ENCODE assay signal across 38 cellular contexts in genomic region chr3:166011771-166012170, GRCh38.
"Had no signal": no experiment of that assay in that cellular context is flagged by ENCODE, and none has a peak within 500 bp of the region (broad histone marks: within the 10 kb centered on the region; RNA-seq: fewer than 3 reads in every experiment).

No MANE protein-coding gene starts in this region.

- H3K4me3 ChIP-seq: adrenal gland, ascending aorta, body of pancreas, breast epithelium, cardiac muscle cell, colonic mucosa had no signal

- H3K4me1 ChIP-seq: adrenal gland, ascending aorta, body of pancreas, breast epithelium, colonic mucosa had no signal

- H3K36me3 Mint-ChIP-seq: activated naive CD4-positive, alpha-beta T cell treated with anti-CD3 and anti-CD28 coated beads, Interleukin-2, amount 10 ng/mL, durations not matched to agents 7 days and 5 days; activated naive CD4-positive, alpha-beta T cell treated with anti-CD3 and anti-CD28 coated beads, Interleukin-2, amount 50 U/mL, for 24 hours; activated naive CD4-positive, alpha-beta T cell treated with anti-CD3 and anti-CD28 coated beads, Interleukin-2, amount 50 U/mL, for 72 hours; activated naive CD8-positive, alpha-beta T cell; activated naive CD8-positive, alpha-beta T cell treated with anti-CD3 and anti-CD28 coated beads for 36 hours; activated naive CD8-positive, alpha-beta T cell treated with anti-CD3 and anti-CD28 coated beads, Interleukin-2, amount 10 ng/mL, durations not matched to agents 7 days and 5 days; brain had no signal

- H3K4me3 Mint-ChIP-seq: activated naive CD4-positive, alpha-beta T cell treated with anti-CD3 and anti-CD28 coated beads for 36 hours; activated naive CD4-positive, alpha-beta T cell treated with anti-CD3 and anti-CD28 coated beads, Interleukin-2, amount 10 ng/mL, durations not matched to agents 7 days and 5 days; activated naive CD4-positive, alpha-beta T cell treated with anti-CD3 and anti-CD28 coated beads, Interleukin-2, amount 50 U/mL, for 24 hours; activated naive CD8-positive, alpha-beta T cell; activated naive CD8-positive, alpha-beta T cell treated with anti-CD3 and anti-CD28 coated beads for 36 hours; activated naive CD8-positive, alpha-beta T cell treated with anti-CD3 and anti-CD28 coated beads, Interleukin-2, amount 10 ng/mL, durations not matched to agents 7 days and 5 days; activated naive CD8-positive, alpha-beta T cell treated with anti-CD3 and anti-CD28 coated beads, Interleukin-2, amount 50 U/mL, for 24 hours; activated T-cell treated with anti-CD3 and anti-CD28 coated beads, Interleukin-2, amount 50 U/mL, for 4 hours; activated T-cell treated with anti-CD3 and anti-CD28 coated beads, Interleukin-2, amount 50 U/mL, for 72 hours; activated T-helper 1 cell treated with anti-CD3 and anti-CD28 coated beads, Interleukin-12 subunit alpha, Interleukin-12 subunit beta, Interleukin-2, Interleukin-4 antibody, amounts not matched to agents 30 ng/mL and 10 ng/mL and 1 ng/mL, durations not matched to agents 14 hours and 24 hours and 36 hours; activated T-helper 17 cell treated with anti-CD3 and anti-CD28 coated beads, Interleukin-2, amount 50 U/mL, for 72 hours; brain; central memory CD8-positive, alpha-beta T cell had no signal

- FAIRE-seq: astrocyte, bronchial epithelial cell had no signal

- H3K27me3 ChIP-seq: adrenal gland, ascending aorta, body of pancreas, brain microvascular endothelial cell, breast epithelium, cardiac muscle cell, colonic mucosa had no signal

- H3K4me1 Mint-ChIP-seq: activated naive CD4-positive, alpha-beta T cell treated with anti-CD3 and anti-CD28 coated beads, Interleukin-2, amount 10 ng/mL, durations not matched to agents 7 days and 5 days; activated naive CD4-positive, alpha-beta T cell treated with anti-CD3 and anti-CD28 coated beads, Interleukin-2, amount 50 U/mL, for 24 hours; activated naive CD8-positive, alpha-beta T cell treated with anti-CD3 and anti-CD28 coated beads for 36 hours; activated naive CD8-positive, alpha-beta T cell treated with anti-CD3 and anti-CD28 coated beads, Interleukin-2, amount 10 ng/mL, durations not matched to agents 7 days and 5 days; activated naive CD8-positive, alpha-beta T cell treated with anti-CD3 and anti-CD28 coated beads, Interleukin-2, amount 50 U/mL, for 24 hours; activated T-helper 17 cell treated with anti-CD3 and anti-CD28 coated beads, Interleukin-2, amount 50 U/mL, for 72 hours; brain; central memory CD8-positive, alpha-beta T cell had no signal

- H3K27me3 Mint-ChIP-seq: activated naive CD4-positive, alpha-beta T cell treated with anti-CD3 and anti-CD28 coated beads, Interleukin-2, amount 10 ng/mL, durations not matched to agents 7 days and 5 days; activated naive CD4-positive, alpha-beta T cell treated with anti-CD3 and anti-CD28 coated beads, Interleukin-2, amount 50 U/mL, for 24 hours; activated naive CD8-positive, alpha-beta T cell; activated naive CD8-positive, alpha-beta T cell treated with anti-CD3 and anti-CD28 coated beads for 36 hours; activated naive CD8-positive, alpha-beta T cell treated with anti-CD3 and anti-CD28 coated beads, Interleukin-2, amount 10 ng/mL, durations not matched to agents 7 days and 5 days; activated naive CD8-positive, alpha-beta T cell treated with anti-CD3 and anti-CD28 coated beads, Interleukin-2, amount 50 U/mL, for 24 hours; activated T-helper 17 cell treated with anti-CD3 and anti-CD28 coated beads, Interleukin-2, amount 50 U/mL, for 72 hours; central memory CD8-positive, alpha-beta T cell had no signal

- DNase-seq: activated effector memory CD4-positive, alpha-beta T cell treated with anti-CD3 and anti-CD28 coated beads, Interleukin-2, amount 50 U/mL, for 16 hours; activated effector memory CD4-positive, alpha-beta T cell treated with Interleukin-2 at 50 U/mL for 16 hours; activated gamma-delta T cell; activated gamma-delta T cell treated with Interleukin-2 at 50 U/mL for 16 hours; activated naive CD4-positive, alpha-beta T cell; activated naive CD4-positive, alpha-beta T cell treated with anti-CD3 and anti-CD28 coated beads for 36 hours; activated naive CD4-positive, alpha-beta T cell treated with anti-CD3 and anti-CD28 coated beads, Interleukin-2, amount 10 ng/mL, durations not matched to agents 7 days and 5 days; activated naive CD4-positive, alpha-beta T cell treated with anti-CD3 and anti-CD28 coated beads, Interleukin-2, amount 50 U/mL, for 16 hours; activated naive CD4-positive, alpha-beta T cell treated with Interleukin-2 at 50 U/mL for 16 hours; activated naive CD8-positive, alpha-beta T cell treated with anti-CD3 and anti-CD28 coated beads for 36 hours; activated naive CD8-positive, alpha-beta T cell treated with anti-CD3 and anti-CD28 coated beads, Interleukin-2, amount 10 ng/mL, durations not matched to agents 7 days and 5 days; activated naive CD8-positive, alpha-beta T cell treated with anti-CD3 and anti-CD28 coated beads, Interleukin-2, amount 50 U/mL, for 24 hours; activated T-cell treated with anti-CD3 and anti-CD28 coated beads, Interleukin-2, amount 50 U/mL, for 4 hours; activated T-cell treated with anti-CD3 and anti-CD28 coated beads, Interleukin-2, amount 50 U/mL, for 48 hours; activated T-cell treated with anti-CD3 and anti-CD28 coated beads, Interleukin-2, amount 50 U/mL, for 72 hours; adrenal gland; amniotic stem cell; amygdala; anterior cingulate cortex; aorta; body of pancreas; brain microvascular endothelial cell; caudate nucleus; central memory CD4-positive, alpha-beta T cell; cerebellar nuclear complex; colonic mucosa had no signal

- H3K27ac ChIP-seq: adrenal gland, ascending aorta, body of pancreas, brain microvascular endothelial cell, breast epithelium, cardiac muscle cell, colonic mucosa had no signal

- H3K27ac Mint-ChIP-seq: activated naive CD4-positive, alpha-beta T cell treated with anti-CD3 and anti-CD28 coated beads for 36 hours; activated naive CD4-positive, alpha-beta T cell treated with anti-CD3 and anti-CD28 coated beads, Interleukin-2, amount 10 ng/mL, durations not matched to agents 7 days and 5 days; activated naive CD4-positive, alpha-beta T cell treated with anti-CD3 and anti-CD28 coated beads, Interleukin-2, amount 50 U/mL, for 24 hours; activated naive CD4-positive, alpha-beta T cell treated with anti-CD3 and anti-CD28 coated beads, Interleukin-2, amount 50 U/mL, for 72 hours; activated naive CD8-positive, alpha-beta T cell; activated naive CD8-positive, alpha-beta T cell treated with anti-CD3 and anti-CD28 coated beads for 36 hours; activated naive CD8-positive, alpha-beta T cell treated with anti-CD3 and anti-CD28 coated beads, Interleukin-2, amount 10 ng/mL, durations not matched to agents 7 days and 5 days; activated naive CD8-positive, alpha-beta T cell treated with anti-CD3 and anti-CD28 coated beads, Interleukin-2, amount 50 U/mL, for 24 hours; activated T-cell treated with anti-CD3 and anti-CD28 coated beads, Interleukin-2, amount 50 U/mL, for 72 hours; activated T-helper 1 cell treated with anti-CD3 and anti-CD28 coated beads, Interleukin-12 subunit alpha, Interleukin-12 subunit beta, Interleukin-2, Interleukin-4 antibody, amounts not matched to agents 30 ng/mL and 10 ng/mL and 1 ng/mL, durations not matched to agents 14 hours and 24 hours and 36 hours; activated T-helper 17 cell treated with anti-CD3 and anti-CD28 coated beads, Interleukin-2, amount 50 U/mL, for 72 hours; brain had no signal

- ATAC-seq: activated naive CD4-positive, alpha-beta T cell treated with anti-CD3 and anti-CD28 coated beads, Interleukin-2, amount 50 U/mL, for 72 hours; activated naive CD8-positive, alpha-beta T cell treated with anti-CD3 and anti-CD28 coated beads, Interleukin-2, amount 50 U/mL, for 24 hours; activated T-cell treated with anti-CD3 and anti-CD28 coated beads, Interleukin-2, amount 50 U/mL, for 4 hours; activated T-cell treated with anti-CD3 and anti-CD28 coated beads, Interleukin-2, amount 50 U/mL, for 72 hours; activated T-helper 17 cell treated with anti-CD3 and anti-CD28 coated beads, Interleukin-2, amount 50 U/mL, for 72 hours; body of pancreas had no signal

- H3K9me3 ChIP-seq: adrenal gland, ascending aorta, body of pancreas, breast epithelium, colonic mucosa had no signal

- H3K36me3 ChIP-seq: adrenal gland, ascending aorta, brain microvascular endothelial cell, breast epithelium, cardiac muscle cell, colonic mucosa had no signal

- H3K9me3 Mint-ChIP-seq: activated T-helper 1 cell treated with anti-CD3 and anti-CD28 coated beads, Interleukin-12 subunit alpha, Interleukin-12 subunit beta, Interleukin-2, Interleukin-4 antibody, amounts not matched to agents 30 ng/mL and 10 ng/mL and 1 ng/mL, durations not matched to agents 14 hours and 24 hours and 36 hours had no signal
